8 cellular contexts compared by ENCODE assay signal in the genomic region with DNA sequence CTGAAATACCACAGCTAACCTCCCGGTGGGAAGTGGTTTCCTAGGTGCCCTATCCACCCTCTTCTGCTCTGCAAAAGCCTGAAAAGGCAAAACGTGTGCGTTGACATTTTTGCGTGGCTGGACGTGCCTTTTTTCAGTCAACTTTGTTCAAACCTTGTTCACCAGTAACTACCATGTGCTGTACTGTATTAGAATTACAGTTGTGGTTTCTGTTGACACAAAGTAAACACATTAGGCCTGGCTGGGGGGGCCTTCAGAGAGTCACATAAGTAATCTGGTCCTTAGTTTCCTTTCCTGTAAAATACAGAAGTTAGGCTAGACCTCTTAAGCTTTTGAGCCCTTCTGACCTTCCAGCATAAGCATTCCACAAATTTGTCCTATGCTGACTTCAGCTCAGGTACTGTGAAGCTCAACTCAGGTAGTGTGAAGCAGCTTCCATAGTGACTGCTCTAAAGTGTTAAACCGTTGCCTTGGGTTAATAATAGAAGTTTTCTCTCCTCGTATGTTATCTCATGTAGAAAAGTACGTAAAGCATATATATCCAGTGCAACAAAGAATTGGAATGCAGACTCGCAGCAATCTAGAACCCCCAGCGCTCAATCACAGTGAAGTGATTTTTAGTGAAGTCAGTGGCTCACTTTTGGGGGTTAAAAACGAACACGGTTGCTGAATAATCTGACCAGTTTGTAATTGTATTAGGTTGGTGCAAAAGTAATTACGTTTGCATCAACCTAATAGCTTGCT. TPM values are rescaled to one million over a fixed set of nuclear protein-coding genes. Genes with fewer than 3 reads are reported as not detected.
DNase-seq lines count a peak whose midpoint lies in the region; ATAC-seq and TF ChIP-seq lines count a peak whose summit lies in the region.

No MANE protein-coding gene starts in this region.

- peak overlapping the region; percentile 91 to 99 (median 98) for H3K4me3 Mint-ChIP-seq in CD4-positive, alpha-beta memory T cell

- H3K9ac ChIP-seq in MM.1S (ENCODE audit: low read length) (peak overlapping the region; percentile 100), mucosa of rectum (ENCODE audit: low read depth in 1 of 2, low read length in 2 of 2) (peak overlapping the region; percentile 99)

- H3K4me1 ChIP-seq in CD4-positive, alpha-beta memory T cell (ENCODE audit: insufficient read depth, low read length): peaks cover 74% of the 10 kb centered on the region
- H3K4me1 ChIP-seq in MM.1S (ENCODE audit: low read length) (peaks cover 21% of the 10 kb centered on the region), mucosa of rectum (ENCODE audit: control insufficient read depth in 2 of 2, insufficient read depth in 2 of 2, low read length in 2 of 2) (peaks cover 30 to 39% of the 10 kb centered on the region in 2 donors)

- H3K9me2 ChIP-seq in MM.1S (replicated peaks; ENCODE audit: insufficient read depth, low read length): no peaks in the 10 kb centered on the region

- H2AFZ ChIP-seq in MM.1S (ENCODE audit: low read length): no peak overlapping the region

- H3K9me3 Mint-ChIP-seq in CD4-positive, alpha-beta memory T cell: peaks cover 0 to 3% (median 0%) of the 10 kb centered on the region in 8 donors

- TF ChIP-seq CTCF in MM.1S (IDR thresholded peaks at IDR 0.05; ENCODE audit: low read length) (no peak), cardiac fibroblast (IDR thresholded peaks at IDR 0.05; ENCODE audit: low read depth, low read length) (no peak)

- H3K27me3 Mint-ChIP-seq in CD4-positive, alpha-beta memory T cell: no peaks in the 10 kb centered on the region

- H3K36me3 ChIP-seq in CD4-positive, alpha-beta memory T cell (ENCODE audit: insufficient read depth, low read length): peaks cover 36% of the 10 kb centered on the region
- H3K36me3 ChIP-seq in MM.1S (replicated peaks; ENCODE audit: insufficient read depth, low read length) (peaks cover 25% of the 10 kb centered on the region), mucosa of rectum (ENCODE audit: control insufficient read depth in 2 of 2, insufficient read depth in 2 of 2, low read length in 2 of 2) (peaks cover 29 to 43% of the 10 kb centered on the region in 2 donors)

- DNase-seq in CD4-positive, alpha-beta memory T cell: peak in 2 of 5 donors; percentile 10 to 21
- peak; percentile 43 for DNase-seq in MM.1S
- peak in 1 of 2 donors; percentile 22 for DNase-seq in cardiac fibroblast (ENCODE audit: low read depth in 2 of 2)
- DNase-seq in HEK293T (ENCODE audit: extremely low spot score): no peak

- H3K27ac Mint-ChIP-seq in CD4-positive, alpha-beta memory T cell: peak overlapping the region; percentile 91 to 98 (median 95)

- H3K27ac ChIP-seq in CD4-positive, alpha-beta memory T cell (ENCODE audit: low read depth, low read length): peak overlapping the region; percentile 99
- H3K27ac ChIP-seq in MM.1S (ENCODE audit: low read length) (peak overlapping the region; percentile 89; the same call in 1 of the 2 replicates), mucosa of rectum (ENCODE audit: low read depth in 2 of 2, low read length in 2 of 2) (peak overlapping the region; percentile 32 to 98)

- H4K20me1 ChIP-seq in MM.1S (ENCODE audit: insufficient read depth, low read length): peaks cover 59% of the 10 kb centered on the region

- no peaks in the 10 kb centered on the region for H3K9me3 ChIP-seq in CD4-positive, alpha-beta memory T cell (ENCODE audit: control insufficient read depth in 1 of 2, low read length in 2 of 2)
- no peaks in the 10 kb centered on the region for H3K9me3 ChIP-seq in MM.1S (replicated peaks; ENCODE audit: insufficient read depth, low read length)
- no peaks in the 10 kb centered on the region for H3K9me3 ChIP-seq in mucosa of rectum (ENCODE audit: control insufficient read depth in 2 of 2, low read length in 2 of 2)

- peaks cover 53 to 83% (median 64%) of the 10 kb centered on the region in 4 donors for H3K4me1 Mint-ChIP-seq in CD4-positive, alpha-beta memory T cell

- 0 out of 2 replicates have a peak, but pooled peaks cover 8% of the 10 kb centered on the region for H3F3A ChIP-seq in MM.1S (ENCODE audit: insufficient read depth, low read length)

- H3K4me2 ChIP-seq in MM.1S (ENCODE audit: low read depth, low read length): peak overlapping the region; percentile 99

- H3K4me3 ChIP-seq in CD4-positive, alpha-beta memory T cell (ENCODE audit: low read length in 2 of 2): peak overlapping the region; percentile 78 to 79
- H3K4me3 ChIP-seq in MM.1S (ENCODE audit: low read length) (peak overlapping the region; percentile 87), cardiac fibroblast (replicated peaks in 1 of 2; ENCODE audit: low read depth in 2 of 2, low read length in 2 of 2) (peak overlapping the region; percentile 84 to 88), mucosa of rectum (ENCODE audit: low read length in 2 of 2) (peak overlapping the region; percentile 95 to 96)

- CTCF ChIA-PET in CD4-positive, alpha-beta memory T cell (lab: Charles Lee; ENCODE audit: partially characterized antibody): interaction anchor here (0.6 kb wide), 1 partner anchor 24 kb away, joined by 3 read pairs; no protein-coding TSS in a partner anchor
- CTCF ChIA-PET in HEK293T (lab: Yijun Ruan, JAX): no interaction called here

- intact Hi-C loops in CD4-positive, alpha-beta memory T cell (cut with micrococcal nuclease): loop anchor here (2.0 to 10.0 kb wide), 5 partner anchors 115 to 1351 kb away; a partner anchor contains a TSS

- H3K79me2 ChIP-seq in MM.1S (ENCODE audit: low read length): peaks cover 91% of the 10 kb centered on the region

- no peaks in the 10 kb centered on the region for H3K27me3 ChIP-seq in CD4-positive, alpha-beta memory T cell (ENCODE audit: insufficient read depth, low read length)
- no peaks in the 10 kb centered on the region for H3K27me3 ChIP-seq in MM.1S (replicated peaks; ENCODE audit: insufficient read depth, low read length)
- H3K27me3 ChIP-seq in mucosa of rectum (ENCODE audit: control insufficient read depth in 2 of 2, insufficient read depth in 2 of 2, low read length in 2 of 2): no peaks in the 10 kb centered on the region

- ATAC-seq in GM21360 (IDR thresholded peaks at IDR 0.05; ENCODE audit: unreplicated experiment): no peak
- no peak for ATAC-seq in GM21367 (IDR thresholded peaks at IDR 0.05; ENCODE audit: unreplicated experiment)
- no peak for ATAC-seq in GM21737 (IDR thresholded peaks at IDR 0.05; ENCODE audit: unreplicated experiment)

- H3K36me3 Mint-ChIP-seq in CD4-positive, alpha-beta memory T cell: peaks cover 42 to 65% of the 10 kb centered on the region in 2 donors

- POLR2A ChIA-PET in CD4-positive, alpha-beta memory T cell (lab: Charles Lee; ENCODE audit: partially characterized antibody): interaction anchor here (1.0 to 1.3 kb wide), 2 partner anchors 25 to 37 kb away, joined by 3 read pairs; a partner anchor contains a TSS
- POLR2A ChIA-PET in HEK293T (lab: Yijun Ruan, JAX): interaction anchor here (0.6 to 1.4 kb wide), 2 partner anchors 37 to 1889 kb away, joined by 3 to 4 read pairs; no protein-coding TSS in a partner anchor

TF ChIP-seq in HEK293T, 16 proteins besides CTCF, POLR2A, EP300 and RAD21:
- no peak for TF ChIP-seq SUZ12 (IDR thresholded peaks at IDR 0.05)
- TF ChIP-seq, protein P1, sequence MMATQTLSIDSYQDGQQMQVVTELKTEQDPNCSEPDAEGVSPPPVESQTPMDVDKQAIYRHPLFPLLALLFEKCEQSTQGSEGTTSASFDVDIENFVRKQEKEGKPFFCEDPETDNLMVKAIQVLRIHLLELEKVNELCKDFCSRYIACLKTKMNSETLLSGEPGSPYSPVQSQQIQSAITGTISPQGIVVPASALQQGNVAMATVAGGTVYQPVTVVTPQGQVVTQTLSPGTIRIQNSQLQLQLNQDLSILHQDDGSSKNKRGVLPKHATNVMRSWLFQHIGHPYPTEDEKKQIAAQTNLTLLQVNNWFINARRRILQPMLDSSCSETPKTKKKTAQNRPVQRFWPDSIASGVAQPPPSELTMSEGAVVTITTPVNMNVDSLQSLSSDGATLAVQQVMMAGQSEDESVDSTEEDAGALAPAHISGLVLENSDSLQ (IDR thresholded peaks at IDR 0.05): no peak
- no peak for TF ChIP-seq FOXM1 (IDR thresholded peaks at IDR 0.05; ENCODE audit: borderline replicate concordance)
- no peak for TF ChIP-seq LEF1 (IDR thresholded peaks at IDR 0.05; ENCODE audit: borderline replicate concordance)
- no peak; the same call in 1 of the 2 replicates for TF ChIP-seq ELF4 (IDR thresholded peaks at IDR 0.05)
- no peak for TF ChIP-seq ARNT (IDR thresholded peaks at IDR 0.05)
- TF ChIP-seq NFRKB (IDR thresholded peaks at IDR 0.05): no peak
- no peak for TF ChIP-seq FOXA1 (IDR thresholded peaks at IDR 0.05)
- TF ChIP-seq ZNF384 (IDR thresholded peaks at IDR 0.05): no peak

RNA-seq across cellular contexts. Expression of a gene that starts 1.8 kb away (rescaled TPM):
- total RNA-seq in CD4-positive, alpha-beta memory T cell: 100 to 1,000 TPM; 247 to 250 TPM
- polyA plus RNA-seq in CD4-positive, alpha-beta memory T cell: 100 to 1,000 TPM; 192 to 210 TPM

RNA-seq across cellular contexts. Expression of a gene that starts 2.1 kb away (rescaled TPM):
- 10 to 100 TPM; 14.2 to 16.1 TPM for total RNA-seq in CD4-positive, alpha-beta memory T cell
- 1 to 10 TPM; 7.8 to 8.0 TPM for polyA plus RNA-seq in CD4-positive, alpha-beta memory T cell

RNA-seq across cellular contexts. Expression of a gene that starts 36.5 kb away (rescaled TPM):
- 1 to 10 TPM in 1 of 2 experiments, under 1 TPM in 1; 0.47 to 1.2 TPM for total RNA-seq in CD4-positive, alpha-beta memory T cell
- polyA plus RNA-seq in CD4-positive, alpha-beta memory T cell: under 1 TPM; 0.81 to 0.88 TPM

RNA-seq across cellular contexts. Expression of a gene that starts 45.6 kb away (rescaled TPM):
- under 1 TPM; 0.36 to 0.79 TPM for total RNA-seq in CD4-positive, alpha-beta memory T cell
- not detected for polyA plus RNA-seq in CD4-positive, alpha-beta memory T cell
